15 cellular contexts compared by ENCODE assay signal in genomic region chr19:3691726-3692125, GRCh38. TPM values are rescaled to one million over a fixed set of nuclear protein-coding genes. Genes with fewer than 3 reads are reported as not detected.
A peak's percentile ranks its signal among the peaks of the same experiment; 100 is the strongest.
DNase-seq lines count a peak whose midpoint lies in the region; ATAC-seq lines count a peak whose summit lies in the region.
"Had no signal": no experiment of that assay in that cellular context is flagged by ENCODE, and none has a peak within 500 bp of the region (broad histone marks: within the 10 kb centered on the region; RNA-seq: fewer than 3 reads in every experiment).

No MANE protein-coding gene starts in this region.

- peak overlapping the region; percentile 19 for H2AK5ac ChIP-seq in mesenchymal stem cell (ENCODE audit: low read length, severe bottlenecking)

- H3K27me3 ChIP-seq in mesenchymal stem cell (ENCODE audit: control insufficient read depth in 1 of 2, insufficient read depth in 1 of 2, low read length in 2 of 2): no peaks in the 10 kb centered on the region
- H3K27me3 ChIP-seq: Peyer's patch had no signal

- no peak overlapping the region for H3K4ac ChIP-seq in mesenchymal stem cell (ENCODE audit: low read depth in 1 of 2, low read length in 2 of 2)

- no peak overlapping the region for H3K9ac ChIP-seq in mesenchymal stem cell (ENCODE audit: low read length)

- H3K27ac ChIP-seq in mesenchymal stem cell (ENCODE audit: low read length, poor library complexity, severe bottlenecking): no peak overlapping the region
- H3K27ac ChIP-seq: Peyer's patch had no signal

- POLR2A ChIA-PET in activated naive CD8-positive, alpha-beta T cell treated with anti-CD3 and anti-CD28 coated beads, Interleukin-2, amount 10 ng/mL, durations not matched to agents 7 days and 5 days (lab: Charles Lee): interaction anchor here (1.4 kb wide), 1 partner anchor 25 kb away, joined by 3 read pairs; no protein-coding TSS in a partner anchor

- no peak overlapping the region for H3K18ac ChIP-seq in mesenchymal stem cell (ENCODE audit: low read depth in 1 of 2, low read length in 2 of 2)

- no peak overlapping the region for H3K23ac ChIP-seq in mesenchymal stem cell (ENCODE audit: low read length in 2 of 2)

- H2BK120ac ChIP-seq in mesenchymal stem cell (ENCODE audit: low read depth, low read length): no peak overlapping the region

- no peak overlapping the region for H2BK12ac ChIP-seq in mesenchymal stem cell (ENCODE audit: low read length in 2 of 2)

- H3K27ac Mint-ChIP-seq in stimulated activated naive CD8-positive, alpha-beta T cell treated with anti-CD3 and anti-CD28 coated beads, Interleukin-15, Interleukin-2, amounts not matched to agents 100 ng/mL and 50 ng/mL, for 24 hours: peak overlapping the region; percentile 96
- no peak overlapping the region for H3K27ac Mint-ChIP-seq in activated naive CD8-positive, alpha-beta T cell treated with anti-CD3 and anti-CD28 coated beads, Interleukin-2, amount 10 ng/mL, durations not matched to agents 7 days and 5 days

- H3K79me1 ChIP-seq in mesenchymal stem cell (replicated peaks; ENCODE audit: low read length, poor library complexity, severe bottlenecking): no peaks in the 10 kb centered on the region

- H2BK15ac ChIP-seq in mesenchymal stem cell (ENCODE audit: low read depth, poor library complexity, severe bottlenecking): no peak overlapping the region

- H3K36me3 ChIP-seq in mesenchymal stem cell (ENCODE audit: control insufficient read depth in 1 of 2, insufficient read depth in 2 of 2, low read depth in 1 of 2, low read length in 2 of 2): peaks cover 3 to 66% of the 10 kb centered on the region in 2 experiments
- H3K36me3 ChIP-seq: Peyer's patch had no signal

- WGBS in mesenchymal stem cell: 97% methylated on average over 17 of the region's 18 CpGs

- no peak for DNase-seq in stimulated activated naive CD8-positive, alpha-beta T cell treated with anti-CD3 and anti-CD28 coated beads, Interleukin-15, Interleukin-2, amounts not matched to agents 100 U/mL and 50 U/mL, for 24 hours
- no peak for DNase-seq in activated naive CD8-positive, alpha-beta T cell treated with anti-CD3 and anti-CD28 coated beads, Interleukin-2, amount 10 ng/mL, durations not matched to agents 7 days and 5 days
- no peak for DNase-seq in mesenchymal stem cell
- DNase-seq in SIG-M5 treated with dmso at 0.1 percent for 504 hours (lab: John Stamatoyannopoulos, UW; ENCODE audit: unreplicated experiment): no peak
- DNase-seq in NK-92 treated with Interleukin-12 subunit alpha and Interleukin-12 subunit beta, amount 100 ng/mL, for 24 hours (lab: John Stamatoyannopoulos, UW): no peak
- DNase-seq in retina: no peak
- DNase-seq: DMS153, Kasumi-1, NCI-H1105 treated with DMSO at 0.1 percent for 48 hours, NCI-H1930, NCI-H2171, SHP77 treated with DMSO at 0.1 percent for 48 hours had no signal

- H3K4me3 ChIP-seq in mesenchymal stem cell (ENCODE audit: insufficient read depth in 1 of 2, low read depth in 1 of 2, low read length in 2 of 2): no peak overlapping the region
- H3K4me3 ChIP-seq: Peyer's patch had no signal

- H3K36me3 Mint-ChIP-seq in stimulated activated naive CD8-positive, alpha-beta T cell treated with anti-CD3 and anti-CD28 coated beads, Interleukin-15, Interleukin-2, amounts not matched to agents 100 ng/mL and 50 ng/mL, for 24 hours (ENCODE audit: low read depth): peaks cover 17% of the 10 kb centered on the region
- peaks cover 12% of the 10 kb centered on the region for H3K36me3 Mint-ChIP-seq in activated naive CD8-positive, alpha-beta T cell treated with anti-CD3 and anti-CD28 coated beads, Interleukin-2, amount 10 ng/mL, durations not matched to agents 7 days and 5 days

- no peaks in the 10 kb centered on the region for H3K9me3 ChIP-seq in mesenchymal stem cell (ENCODE audit: control insufficient read depth, low read length)
- H3K9me3 ChIP-seq: Peyer's patch had no signal

- H3K27me3 Mint-ChIP-seq in stimulated activated naive CD8-positive, alpha-beta T cell treated with anti-CD3 and anti-CD28 coated beads, Interleukin-15, Interleukin-2, amounts not matched to agents 100 ng/mL and 50 ng/mL, for 24 hours: no peaks in the 10 kb centered on the region
- H3K27me3 Mint-ChIP-seq in activated naive CD8-positive, alpha-beta T cell treated with anti-CD3 and anti-CD28 coated beads, Interleukin-2, amount 10 ng/mL, durations not matched to agents 7 days and 5 days: peaks cover 1% of the 10 kb centered on the region
- H3K27me3 Mint-ChIP-seq: B cell had no signal

- H3K4me2 ChIP-seq in mesenchymal stem cell (ENCODE audit: low read length, poor library complexity, severe bottlenecking): no peak overlapping the region

- H3K4me3 Mint-ChIP-seq in stimulated activated naive CD8-positive, alpha-beta T cell treated with anti-CD3 and anti-CD28 coated beads, Interleukin-15, Interleukin-2, amounts not matched to agents 100 ng/mL and 50 ng/mL, for 24 hours: peak overlapping the region; percentile 32
- H3K4me3 Mint-ChIP-seq in activated naive CD8-positive, alpha-beta T cell treated with anti-CD3 and anti-CD28 coated beads, Interleukin-2, amount 10 ng/mL, durations not matched to agents 7 days and 5 days: peak overlapping the region; percentile 22
- H3K4me3 Mint-ChIP-seq: B cell had no signal

- H3K9me3 Mint-ChIP-seq in stimulated activated naive CD8-positive, alpha-beta T cell treated with anti-CD3 and anti-CD28 coated beads, Interleukin-15, Interleukin-2, amounts not matched to agents 100 ng/mL and 50 ng/mL, for 24 hours: peaks cover 5% of the 10 kb centered on the region
- H3K9me3 Mint-ChIP-seq in activated naive CD8-positive, alpha-beta T cell treated with anti-CD3 and anti-CD28 coated beads, Interleukin-2, amount 10 ng/mL, durations not matched to agents 7 days and 5 days: peaks cover 2% of the 10 kb centered on the region

- no peak overlapping the region for H3K14ac ChIP-seq in mesenchymal stem cell (ENCODE audit: low read length in 2 of 2)

- H2BK5ac ChIP-seq in mesenchymal stem cell (ENCODE audit: low read depth, low read length, poor library complexity, severe bottlenecking): no peak overlapping the region

- no peak for ATAC-seq in stimulated activated naive CD8-positive, alpha-beta T cell treated with anti-CD3 and anti-CD28 coated beads, Interleukin-15, Interleukin-2, amounts not matched to agents 100 U/mL and 50 U/mL, for 24 hours
- no peak for ATAC-seq in activated naive CD8-positive, alpha-beta T cell treated with anti-CD3 and anti-CD28 coated beads, Interleukin-2, amount 10 ng/mL, durations not matched to agents 7 days and 5 days (ENCODE audit: low read depth)

- H2AFZ ChIP-seq in mesenchymal stem cell (ENCODE audit: low read depth, low read length): no peak overlapping the region

- H4K91ac ChIP-seq in mesenchymal stem cell (ENCODE audit: low read length): no peak overlapping the region

- H3K4me1 Mint-ChIP-seq in stimulated activated naive CD8-positive, alpha-beta T cell treated with anti-CD3 and anti-CD28 coated beads, Interleukin-15, Interleukin-2, amounts not matched to agents 100 ng/mL and 50 ng/mL, for 24 hours (ENCODE audit: low read depth): peaks cover 53% of the 10 kb centered on the region
- H3K4me1 Mint-ChIP-seq in activated naive CD8-positive, alpha-beta T cell treated with anti-CD3 and anti-CD28 coated beads, Interleukin-2, amount 10 ng/mL, durations not matched to agents 7 days and 5 days: peaks cover 33% of the 10 kb centered on the region

- H3K4me1 ChIP-seq in mesenchymal stem cell (ENCODE audit: control insufficient read depth, insufficient read depth, low read depth, low read length): peaks cover 61% of the 10 kb centered on the region

- no peak overlapping the region for H4K8ac ChIP-seq in mesenchymal stem cell (ENCODE audit: low read length)

RNA-seq across cellular contexts. Expression of gene PIP5K1C, which starts 8.5 kb away (rescaled TPM):
- total RNA-seq in activated naive CD8-positive, alpha-beta T cell treated with anti-CD3 and anti-CD28 coated beads, Interleukin-2, amount 10 ng/mL, durations not matched to agents 7 days and 5 days: 10 to 100 TPM; 18.9 to 23.5 TPM
- polyA plus RNA-seq in mesenchymal stem cell (2013, experiment 1 of 2): 52.2 TPM
- 51.8 TPM for polyA plus RNA-seq in mesenchymal stem cell (2013, experiment 2 of 2)

RNA-seq across cellular contexts. Expression of gene TJP3, which starts 16.5 kb away (rescaled TPM):
- total RNA-seq in activated naive CD8-positive, alpha-beta T cell treated with anti-CD3 and anti-CD28 coated beads, Interleukin-2, amount 10 ng/mL, durations not matched to agents 7 days and 5 days: 1 to 10 TPM; 5.2 to 7.6 TPM
- not detected for polyA plus RNA-seq in mesenchymal stem cell (2013, experiment 1 of 2)
- not detected for polyA plus RNA-seq in mesenchymal stem cell (2013, experiment 2 of 2)
